20 cellular contexts compared by ENCODE assay signal in the genomic region with DNA sequence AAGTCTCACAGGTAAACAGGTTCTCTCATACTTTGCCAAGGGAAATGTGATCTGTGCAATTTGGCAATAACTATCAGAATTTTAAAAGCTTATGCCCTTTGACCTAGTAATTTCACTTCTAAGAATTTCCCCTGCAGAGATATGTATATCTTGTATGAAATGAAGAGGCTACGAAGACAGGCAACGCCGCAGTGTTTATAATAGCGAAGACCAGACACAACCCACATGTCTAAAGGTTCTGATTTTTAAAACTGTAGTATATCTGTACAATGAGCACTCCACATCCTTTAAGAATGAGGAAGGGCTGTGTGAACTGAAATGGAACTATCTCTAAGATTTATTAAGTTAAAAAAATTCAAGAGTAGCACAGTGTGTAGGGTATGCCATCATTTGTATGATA. TPM values are rescaled to one million over a fixed set of nuclear protein-coding genes. Genes with fewer than 3 reads are reported as not detected.
DNase-seq lines count a peak whose midpoint lies in the region; ATAC-seq and TF ChIP-seq lines count a peak whose summit lies in the region.
"Had no signal": no experiment of that assay in that cellular context is flagged by ENCODE, and none has a peak within 500 bp of the region (broad histone marks: within the 10 kb centered on the region; RNA-seq: fewer than 3 reads in every experiment).

No MANE protein-coding gene starts in this region.

- DNase-seq in Panc1 (ENCODE audit: low read depth, low spot score) (no peak), colonic mucosa (no peak), mesenchymal stem cell (no peak), tibial artery (no peak), putamen (ENCODE audit: low spot score) (no peak), GM19238 (ENCODE audit: insufficient read length, low spot score) (no peak), WERI-Rb-1 (no peak)
- DNase-seq: activated CD4-positive, alpha-beta T cell treated with anti-CD3 and anti-CD28 coated beads, Interleukin-2, amount 10 ng/mL, durations not matched to agents 24 days and 14 days; activated CD8-positive, alpha-beta memory T cell treated with anti-CD3 and anti-CD28 coated beads, Interleukin-2, amount 50 U/mL, for 4 hours; activated effector memory CD4-positive, alpha-beta T cell treated with anti-CD3 and anti-CD28 coated beads, Interleukin-2, amount 50 U/mL, for 16 hours; caudate nucleus; COR-L47; GOT3; immature natural killer cell; NCI-H1105; NCI-H524 treated with DMSO at 0.1 percent for 48 hours; psoas muscle; SW 1271; testis had no signal

- H3K9ac ChIP-seq in colonic mucosa (ENCODE audit: low read depth in 2 of 2, low read length in 2 of 2) (peak overlapping the region in 1 of 2 donors; percentile 62), mesenchymal stem cell (ENCODE audit: low read length) (peak overlapping the region; percentile 37)

- no peak overlapping the region for H2AFZ ChIP-seq in mesenchymal stem cell (ENCODE audit: low read depth, low read length)

- H3K9me3 ChIP-seq in Panc1 (ENCODE audit: control insufficient read depth, insufficient read depth, low read depth, low read length) (no peaks in the 10 kb centered on the region), colonic mucosa (no peaks in the 10 kb centered on the region), mesenchymal stem cell (ENCODE audit: control insufficient read depth, low read length) (no peaks in the 10 kb centered on the region), tibial artery (no peaks in the 10 kb centered on the region), WERI-Rb-1 (ENCODE audit: severe bottlenecking) (no peaks in the 10 kb centered on the region)
- H3K9me3 ChIP-seq: psoas muscle, testis had no signal

- H3K4me2 ChIP-seq in mesenchymal stem cell (ENCODE audit: low read length, poor library complexity, severe bottlenecking) = no peak overlapping the region

- no peak overlapping the region for H3K14ac ChIP-seq in mesenchymal stem cell (ENCODE audit: low read length in 2 of 2)

- peak overlapping the region; percentile 15 for H3K27ac ChIP-seq in Panc1 (ENCODE audit: low read length)
- H3K27ac ChIP-seq in colonic mucosa = peak overlapping the region; percentile 68
- H3K27ac ChIP-seq in mesenchymal stem cell (ENCODE audit: low read length, poor library complexity, severe bottlenecking) = no peak overlapping the region
- peak overlapping the region; percentile 20 to 91 for H3K27ac ChIP-seq in tibial artery
- no peak overlapping the region for H3K27ac ChIP-seq in WERI-Rb-1
- H3K27ac ChIP-seq: psoas muscle, testis had no signal

- no peak overlapping the region for H3K23ac ChIP-seq in mesenchymal stem cell (ENCODE audit: low read length in 2 of 2)

- TF ChIP-seq CTCF in Panc1 (IDR thresholded peaks at IDR 0.05) = no peak
- no peak for TF ChIP-seq CTCF in colonic mucosa (IDR thresholded peaks at IDR 0.05)
- no peak for TF ChIP-seq CTCF in tibial artery (IDR thresholded peaks at IDR 0.05)
- no peak for TF ChIP-seq CTCF in WERI-Rb-1 (IDR thresholded peaks at IDR 0.05; ENCODE audit: low read depth, low read length)

- H3K36me3 ChIP-seq in Panc1 (ENCODE audit: control insufficient read depth, insufficient read depth, low read length) = no peaks in the 10 kb centered on the region
- H3K36me3 ChIP-seq in colonic mucosa = no peaks in the 10 kb centered on the region
- peaks cover 0 to 71% of the 10 kb centered on the region in 2 experiments for H3K36me3 ChIP-seq in mesenchymal stem cell (ENCODE audit: control insufficient read depth in 1 of 2, insufficient read depth in 2 of 2, low read depth in 1 of 2, low read length in 2 of 2)
- no peaks in the 10 kb centered on the region for H3K36me3 ChIP-seq in tibial artery
- H3K36me3 ChIP-seq in WERI-Rb-1 = no peaks in the 10 kb centered on the region

- H4K91ac ChIP-seq in mesenchymal stem cell (ENCODE audit: low read length) = no peak overlapping the region

- WGBS in mesenchymal stem cell = no CpG with 5 or more reads among the region's 4 CpGs

- no peak overlapping the region for H2BK120ac ChIP-seq in mesenchymal stem cell (ENCODE audit: low read depth, low read length)

- H3K27me3 ChIP-seq in Panc1 (ENCODE audit: control insufficient read depth, insufficient read depth, low read length) (no peaks in the 10 kb centered on the region), colonic mucosa (no peaks in the 10 kb centered on the region), mesenchymal stem cell (ENCODE audit: control insufficient read depth in 1 of 2, insufficient read depth in 1 of 2, low read length in 2 of 2) (no peaks in the 10 kb centered on the region), tibial artery (no peaks in the 10 kb centered on the region), WERI-Rb-1 (ENCODE audit: insufficient read depth, low read depth, severe bottlenecking) (no peaks in the 10 kb centered on the region)
- H3K27me3 ChIP-seq: testis had no signal

- intact Hi-C loops in Panc1 (cut with micrococcal nuclease; ENCODE audit: unreplicated experiment) = no loop called here
- intact Hi-C loops in colonic mucosa (cut with DNase I) = no loop called here
- intact Hi-C loops in tibial artery (cut with DNase I; ENCODE audit: low total_unique reads) = no loop called here

- H3K18ac ChIP-seq in mesenchymal stem cell (ENCODE audit: low read depth in 1 of 2, low read length in 2 of 2) = no peak overlapping the region

- no peak overlapping the region for H2BK12ac ChIP-seq in mesenchymal stem cell (ENCODE audit: low read length in 2 of 2)

- CTCF ChIA-PET in Panc1 (lab: Charles Lee) = no interaction called here

- H3K4me3 ChIP-seq in Panc1 (ENCODE audit: low read depth in 2 of 2, low read length in 2 of 2) (no peak overlapping the region), colonic mucosa (no peak overlapping the region), mesenchymal stem cell (ENCODE audit: insufficient read depth in 1 of 2, low read depth in 1 of 2, low read length in 2 of 2) (no peak overlapping the region), tibial artery (no peak overlapping the region), WERI-Rb-1 (ENCODE audit: low read depth, low read length) (no peak overlapping the region)
- H3K4me3 ChIP-seq: psoas muscle, testis had no signal

- ATAC-seq in Panc1 = no peak
- ATAC-seq: esophagus mucosa, psoas muscle had no signal

- H3K79me1 ChIP-seq in mesenchymal stem cell (replicated peaks; ENCODE audit: low read length, poor library complexity, severe bottlenecking) = peaks cover 31% of the 10 kb centered on the region

- no peak overlapping the region for H4K8ac ChIP-seq in mesenchymal stem cell (ENCODE audit: low read length)

- BruUV-seq in Panc1 (replicated peaks; lab: Mats Ljungman, UMichigan) = no TSS peak

- POLR2A ChIA-PET in Panc1 (lab: Charles Lee) = no interaction called here

- H3K4ac ChIP-seq in mesenchymal stem cell (ENCODE audit: low read depth in 1 of 2, low read length in 2 of 2) = no peak overlapping the region

- in situ Hi-C loops in Panc1 (cut with HindIII; ENCODE audit: low pct_unique_long_range_greater_than_20kb, low sequenced_read_pairs) = no loop called here

- no peak overlapping the region for H2BK15ac ChIP-seq in mesenchymal stem cell (ENCODE audit: low read depth, poor library complexity, severe bottlenecking)

- H3K4me1 ChIP-seq in Panc1 (ENCODE audit: control insufficient read depth, insufficient read depth, low read length) (peaks cover 65% of the 10 kb centered on the region), colonic mucosa (peaks cover 10% of the 10 kb centered on the region), mesenchymal stem cell (ENCODE audit: control insufficient read depth, insufficient read depth, low read depth, low read length) (peaks cover 12% of the 10 kb centered on the region), tibial artery (peaks cover 0 to 81% (median 52%) of the 10 kb centered on the region in 4 donors)

- H2BK5ac ChIP-seq in mesenchymal stem cell (ENCODE audit: low read depth, low read length, poor library complexity, severe bottlenecking) = no peak overlapping the region

- no peak overlapping the region for H2AK5ac ChIP-seq in mesenchymal stem cell (ENCODE audit: low read length, severe bottlenecking)

RNA-seq across cellular contexts. Expression of gene TRAF3IP2, which starts 7.5 kb away (rescaled TPM):
- total RNA-seq in Panc1 (2021; ENCODE audit: unreplicated experiment) (43.3 TPM), colonic mucosa (10 to 100 TPM; 62.0 to 66.6 TPM)
- 27.5 TPM for polyA plus RNA-seq in Panc1 (2012; ENCODE audit: insufficient read length)
- 12.5 TPM for polyA plus RNA-seq in mesenchymal stem cell (2013, experiment 1 of 2)
- polyA plus RNA-seq in mesenchymal stem cell (2013, experiment 2 of 2) = 13.1 TPM

Comparison
In these comparisons a context has a peak if more than half of its experiments do, and no peak if none do; other contexts are left out.
1. H3K27ac ChIP-seq: peak in Panc1 (single experiment), colonic mucosa (single experiment) and tibial artery (2 of 2); none in mesenchymal stem cell (single experiment) and WERI-Rb-1 (single experiment).